ENCODE assay signal across 10 cellular contexts in genomic region chr2:190352668-190353536, GRCh38. TPM values are rescaled to one million over a fixed set of nuclear protein-coding genes. Genes with fewer than 3 reads are reported as not detected.
DNase-seq lines count a peak whose midpoint lies in the region; ATAC-seq and TF ChIP-seq lines count a peak whose summit lies in the region.
"Had no signal": no experiment of that assay in that cellular context is flagged by ENCODE, and none has a peak within 500 bp of the region (broad histone marks: within the 10 kb centered on the region; RNA-seq: fewer than 3 reads in every experiment).

No MANE protein-coding gene starts in this region.

- WGBS in esophagus squamous epithelium, 2 donors, result 70 to 76% methylated on average over 6 to 8 of the region's 8 CpGs

- TF ChIP-seq CTCF in esophagus squamous epithelium (IDR thresholded peaks at IDR 0.05) (no peak), GM13977 (IDR thresholded peaks at IDR 0.05; ENCODE audit: extremely low read depth, insufficient read depth, missing control alignments) (no peak)

- DNase-seq in CD4-positive, CD25-positive, alpha-beta regulatory T cell, result peak in 1 of 3 donors; percentile 14
- peak; percentile 85 for DNase-seq in OCI-M1 (lab: John Stamatoyannopoulos, UW)
- no peak for DNase-seq in esophagus squamous epithelium (lab: John Stamatoyannopoulos, UW)
- no peak for DNase-seq in naive thymus-derived CD4-positive, alpha-beta T cell
- no peak for DNase-seq in NCI-H187 (lab: John Stamatoyannopoulos, UW)
- no peak for DNase-seq in NCI-H1436 treated with DMSO at 0.1 percent for 48 hours (lab: John Stamatoyannopoulos, UW)
- DNase-seq in GM13977 (ENCODE audit: low spot score), result no peak

- CTCF ChIA-PET in naive thymus-derived CD4-positive, alpha-beta T cell (lab: Charles Lee), result interaction anchor here (1.0 kb wide), 1 partner anchor 12 kb away, joined by 3 read pairs; no protein-coding TSS in a partner anchor

- no peaks in the 10 kb centered on the region for H3K27me3 ChIP-seq in CD4-positive, CD25-positive, alpha-beta regulatory T cell (ENCODE audit: control insufficient read depth, insufficient read depth, low read length)
- H3K27me3 ChIP-seq in esophagus squamous epithelium, result no peaks in the 10 kb centered on the region
- H3K27me3 ChIP-seq in naive thymus-derived CD4-positive, alpha-beta T cell (ENCODE audit: control insufficient read depth in 2 of 2, insufficient read depth in 2 of 2, low read length in 2 of 2), result no peaks in the 10 kb centered on the region
- H3K27me3 ChIP-seq: BLaER1 treated with 17β-estradiol and CSF1 and Interleukin-3, amounts not matched to agents 10 nM and 100 nM had no signal

- no peak overlapping the region for H3K4me3 ChIP-seq in CD4-positive, CD25-positive, alpha-beta regulatory T cell (ENCODE audit: low read depth, low read length)
- H3K4me3 ChIP-seq in esophagus squamous epithelium, result no peak overlapping the region
- no peak overlapping the region for H3K4me3 ChIP-seq in naive thymus-derived CD4-positive, alpha-beta T cell (ENCODE audit: low read length)
- H3K4me3 ChIP-seq: BLaER1 treated with 17β-estradiol and CSF1 and Interleukin-3, amounts not matched to agents 10 nM and 100 nM had no signal

- intact Hi-C loops in esophagus squamous epithelium (cut with DNase I), result no loop called here
- intact Hi-C loops in naive thymus-derived CD4-positive, alpha-beta T cell (cut with micrococcal nuclease), result no loop called here

- H3K27me3 Mint-ChIP-seq in CD4-positive, CD25-positive, alpha-beta regulatory T cell, result no peaks in the 10 kb centered on the region
- H3K27me3 Mint-ChIP-seq in naive thymus-derived CD4-positive, alpha-beta T cell, result peaks cover 0 to 13% (median 4%) of the 10 kb centered on the region in 5 donors

- no peak for ATAC-seq in CD4-positive, CD25-positive, alpha-beta regulatory T cell (ENCODE audit: low read depth in 2 of 2)
- ATAC-seq in naive thymus-derived CD4-positive, alpha-beta T cell, result peak; percentile 60
- no peak for ATAC-seq in HG03439 (IDR thresholded peaks at IDR 0.05; ENCODE audit: unreplicated experiment)

- H3K4me3 Mint-ChIP-seq in CD4-positive, CD25-positive, alpha-beta regulatory T cell, result peak overlapping the region in 1 of 4 donors; percentile 27
- no peak overlapping the region for H3K4me3 Mint-ChIP-seq in naive thymus-derived CD4-positive, alpha-beta T cell

- H3K36me3 Mint-ChIP-seq in CD4-positive, CD25-positive, alpha-beta regulatory T cell, result no peaks in the 10 kb centered on the region
- H3K36me3 Mint-ChIP-seq in naive thymus-derived CD4-positive, alpha-beta T cell, result peaks cover 0 to 3% (median 0%) of the 10 kb centered on the region in 5 donors

- H3K4me1 ChIP-seq in CD4-positive, CD25-positive, alpha-beta regulatory T cell (ENCODE audit: control insufficient read depth, insufficient read depth, low read length, poor library complexity, severe bottlenecking), result peaks cover 10% of the 10 kb centered on the region
- H3K4me1 ChIP-seq in esophagus squamous epithelium, result peaks cover 13 to 71% (median 47%) of the 10 kb centered on the region in 3 donors
- no peaks in the 10 kb centered on the region for H3K4me1 ChIP-seq in naive thymus-derived CD4-positive, alpha-beta T cell (ENCODE audit: control insufficient read depth in 2 of 2, insufficient read depth in 2 of 2, low read length in 2 of 2)

- POLR2A ChIA-PET in naive thymus-derived CD4-positive, alpha-beta T cell (lab: Charles Lee), result interaction anchor here (1.0 kb wide), 1 partner anchor 53 kb away, joined by 4 read pairs; no protein-coding TSS in a partner anchor

- no peaks in the 10 kb centered on the region for H3K9me3 ChIP-seq in CD4-positive, CD25-positive, alpha-beta regulatory T cell (ENCODE audit: control insufficient read depth in 2 of 2, low read length in 2 of 2)
- no peaks in the 10 kb centered on the region for H3K9me3 ChIP-seq in esophagus squamous epithelium
- no peaks in the 10 kb centered on the region for H3K9me3 ChIP-seq in naive thymus-derived CD4-positive, alpha-beta T cell (ENCODE audit: control insufficient read depth in 2 of 3, low read length in 3 of 3)
- H3K9me3 ChIP-seq: BLaER1 treated with 17β-estradiol and CSF1 and Interleukin-3, amounts not matched to agents 10 nM and 100 nM had no signal

- in situ Hi-C loops in GM13977 (cut with MboI; ENCODE audit: low pct_unique_long_range_greater_than_20kb, low sequenced_read_pairs, unreplicated experiment), result no loop called here

- H3K4me1 Mint-ChIP-seq in CD4-positive, CD25-positive, alpha-beta regulatory T cell, result peaks cover 4 to 10% (median 8%) of the 10 kb centered on the region in 4 donors
- no peaks in the 10 kb centered on the region for H3K4me1 Mint-ChIP-seq in naive thymus-derived CD4-positive, alpha-beta T cell

- no peak for TF ChIP-seq POLR2A in esophagus squamous epithelium (IDR thresholded peaks at IDR 0.05)

- peak overlapping the region; percentile 8 for H3K27ac ChIP-seq in CD4-positive, CD25-positive, alpha-beta regulatory T cell (ENCODE audit: insufficient read depth, low read length, poor library complexity, severe bottlenecking)
- H3K27ac ChIP-seq in esophagus squamous epithelium, result peak overlapping the region; percentile 74 to 89 (median 82)
- no peak overlapping the region for H3K27ac ChIP-seq in naive thymus-derived CD4-positive, alpha-beta T cell (ENCODE audit: low read depth, low read length)
- H3K27ac ChIP-seq: BLaER1 treated with 17β-estradiol and CSF1 and Interleukin-3, amounts not matched to agents 10 nM and 100 nM; HL-60 had no signal

- H3K27ac Mint-ChIP-seq in CD4-positive, CD25-positive, alpha-beta regulatory T cell, result peak overlapping the region in 1 of 3 donors; percentile 59
- no peak overlapping the region for H3K27ac Mint-ChIP-seq in naive thymus-derived CD4-positive, alpha-beta T cell

- H3K36me3 ChIP-seq in CD4-positive, CD25-positive, alpha-beta regulatory T cell (ENCODE audit: control insufficient read depth, insufficient read depth, low read length), result no peaks in the 10 kb centered on the region
- H3K36me3 ChIP-seq in esophagus squamous epithelium, result peaks cover 0 to 14% (median 0%) of the 10 kb centered on the region in 3 donors
- no peaks in the 10 kb centered on the region for H3K36me3 ChIP-seq in naive thymus-derived CD4-positive, alpha-beta T cell (ENCODE audit: control insufficient read depth in 2 of 3, insufficient read depth in 3 of 3, low read length in 3 of 3)

- no peaks in the 10 kb centered on the region for H3K9me3 Mint-ChIP-seq in CD4-positive, CD25-positive, alpha-beta regulatory T cell
- peaks cover 0 to 4% (median 0%) of the 10 kb centered on the region in 11 donors for H3K9me3 Mint-ChIP-seq in naive thymus-derived CD4-positive, alpha-beta T cell

RNA-seq across cellular contexts. Expression of gene INPP1, which starts 9.5 kb away (rescaled TPM):
- total RNA-seq in CD4-positive, CD25-positive, alpha-beta regulatory T cell, result 8.2 TPM
- polyA plus RNA-seq in CD4-positive, CD25-positive, alpha-beta regulatory T cell, result 10 to 100 TPM in 3 of 4 donors, 1 to 10 TPM in 1; 5.3 to 13.5 (median 13.1) TPM
- 10 to 100 TPM; 37.0 to 73.0 (median 48.4) TPM for total RNA-seq in esophagus squamous epithelium
- 1 to 10 TPM; 1.6 to 6.7 (median 2.5) TPM for total RNA-seq in naive thymus-derived CD4-positive, alpha-beta T cell
- 1 to 10 TPM; 1.2 to 2.0 TPM for polyA plus RNA-seq in naive thymus-derived CD4-positive, alpha-beta T cell

RNA-seq across cellular contexts. Expression of gene HIBCH, which starts 33.3 kb away (rescaled TPM):
- 21.0 TPM for total RNA-seq in CD4-positive, CD25-positive, alpha-beta regulatory T cell
- 10 to 100 TPM; 21.3 to 31.2 (median 24.2) TPM for polyA plus RNA-seq in CD4-positive, CD25-positive, alpha-beta regulatory T cell
- 10 to 100 TPM; 20.9 to 31.5 (median 29.9) TPM for total RNA-seq in esophagus squamous epithelium
- 10 to 100 TPM; 11.3 to 25.0 (median 21.6) TPM for total RNA-seq in naive thymus-derived CD4-positive, alpha-beta T cell
- polyA plus RNA-seq in naive thymus-derived CD4-positive, alpha-beta T cell, result 10 to 100 TPM; 23.9 to 25.1 TPM

RNA-seq across cellular contexts. Expression of gene MFSD6, which starts 55.3 kb away (rescaled TPM):
- total RNA-seq in CD4-positive, CD25-positive, alpha-beta regulatory T cell, result 67.1 TPM
- 10 to 100 TPM; 24.0 to 38.8 (median 27.2) TPM for polyA plus RNA-seq in CD4-positive, CD25-positive, alpha-beta regulatory T cell
- 100 to 1,000 TPM in 3 of 4 donors, 10 to 100 TPM in 1; 81.2 to 157 (median 133) TPM for total RNA-seq in esophagus squamous epithelium
- 10 to 100 TPM; 35.8 to 49.3 (median 44.7) TPM for total RNA-seq in naive thymus-derived CD4-positive, alpha-beta T cell
- 10 to 100 TPM; 16.5 to 19.7 TPM for polyA plus RNA-seq in naive thymus-derived CD4-positive, alpha-beta T cell
